Comparison of ENCODE assay signal across 21 cellular contexts in genomic region chr4:33091961-33092360, GRCh38.
"Had no signal": no experiment of that assay in that cellular context is flagged by ENCODE, and none has a peak within 500 bp of the region (broad histone marks: within the 10 kb centered on the region; RNA-seq: fewer than 3 reads in every experiment).

No MANE protein-coding gene starts in this region.

- DNase-seq: cerebellar nuclear complex; cortex of kidney; effector memory CD8-positive, alpha-beta T cell; gastrocnemius medialis; head of caudate nucleus; left cardiac atrium; left lung; natural killer cell; occipital lobe; ovary; posterior cingulate gyrus; psoas muscle; right cardiac atrium; sigmoid colon; stimulated activated CD8-positive, alpha-beta memory T cell treated with anti-CD3 and anti-CD28 coated beads, Interleukin-4, amount 100 ng/mL, for 48 hours; stimulated activated naive CD4-positive, alpha-beta T cell; stimulated activated naive CD8-positive, alpha-beta T cell treated with anti-CD3 and anti-CD28 coated beads, Interleukin-15, amount 100 ng/mL, for 72 hours; transverse colon had no signal

- ATAC-seq: effector memory CD8-positive, alpha-beta T cell; gastrocnemius medialis; left cardiac atrium; left lung; natural killer cell; psoas muscle; right cardiac atrium; stimulated activated naive CD8-positive, alpha-beta T cell treated with anti-CD3 and anti-CD28 coated beads, Interleukin-15, amount 100 ng/mL, for 72 hours had no signal

- H3K4me1 ChIP-seq: gastrocnemius medialis, left lung, psoas muscle, suprapubic skin, transverse colon, vagina had no signal

- H3K27me3 ChIP-seq: gastrocnemius medialis, hepatocyte, left lung, ovary, sigmoid colon, suprapubic skin, transverse colon, vagina had no signal

- H2AFZ ChIP-seq: hepatocyte had no signal

- H3K4me2 ChIP-seq: hepatocyte had no signal

- H3K36me3 ChIP-seq: gastrocnemius medialis, left lung, ovary, sigmoid colon, suprapubic skin, transverse colon, vagina had no signal

- H3K9me3 ChIP-seq: gastrocnemius medialis, left lung, ovary, psoas muscle, sigmoid colon, suprapubic skin, transverse colon, vagina had no signal

- H3K79me2 ChIP-seq: hepatocyte had no signal

- H3K4me3 ChIP-seq: gastrocnemius medialis, hepatocyte, left lung, ovary, psoas muscle, sigmoid colon, suprapubic skin, transverse colon, vagina had no signal

- H3K27ac ChIP-seq: gastrocnemius medialis, hepatocyte, left lung, ovary, psoas muscle, sigmoid colon, suprapubic skin, transverse colon, vagina had no signal
